Comparison of ENCODE assay signal across 1 cellular context in genomic region chr10:17736223-17736622, GRCh38.
TF ChIP-seq lines count a peak whose summit lies in the region.

No MANE protein-coding gene starts in this region.

TF ChIP-seq in endothelial cell of umbilical vein, 7 proteins besides CTCF, POLR2A, EP300 and RAD21:
- no peak for TF ChIP-seq JUN (IDR thresholded peaks at IDR 0.05; ENCODE audit: borderline replicate concordance, insufficient read depth, insufficient read length, low read depth)
- TF ChIP-seq GATA2 (IDR thresholded peaks at IDR 0.05; ENCODE audit: insufficient read depth, insufficient read length, low read depth, low read length): no peak
- no peak for TF ChIP-seq POLR2AphosphoS5 (IDR thresholded peaks at IDR 0.05; ENCODE audit: insufficient read depth, low read depth, low read length)
- TF ChIP-seq, protein P1, sequence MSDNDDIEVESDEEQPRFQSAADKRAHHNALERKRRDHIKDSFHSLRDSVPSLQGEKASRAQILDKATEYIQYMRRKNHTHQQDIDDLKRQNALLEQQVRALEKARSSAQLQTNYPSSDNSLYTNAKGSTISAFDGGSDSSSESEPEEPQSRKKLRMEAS (IDR thresholded peaks at IDR 0.05; ENCODE audit: insufficient read depth, insufficient read length): no peak
